Comparison of ENCODE assay signal across 8 cellular contexts in genomic region chr1:222713091-222714012, GRCh38. TPM values are rescaled to one million over a fixed set of nuclear protein-coding genes. Genes with fewer than 3 reads are reported as not detected.
DNase-seq lines count a peak whose midpoint lies in the region; ATAC-seq, FAIRE-seq and TF ChIP-seq lines count a peak whose summit lies in the region.

No MANE protein-coding gene starts in this region.

- peaks cover 4 to 5% of the 10 kb centered on the region in 2 experiments for H3K36me3 ChIP-seq in keratinocyte (ENCODE audit: control insufficient read depth in 2 of 2, extremely low read depth in 1 of 2, insufficient read depth in 2 of 2, low read length in 2 of 2)

- no peak for TF ChIP-seq CTCF in keratinocyte (optimal IDR thresholded peaks at IDR 0.05 in 1 of 3, IDR thresholded peaks at IDR 0.05 in 1 of 3, conservative IDR thresholded peaks at IDR 0.05 in 1 of 3; ENCODE audit: extremely low read depth in 1 of 3, insufficient read depth in 2 of 3, low read length in 3 of 3)

- peak; percentile 97 for DNase-seq in Ammon's horn (ENCODE audit: low spot score)
- peak; percentile 88 to 97 for DNase-seq in NCI-H446 (lab: John Stamatoyannopoulos, UW)
- peak; percentile 97 for DNase-seq in cerebellar cortex (ENCODE audit: low spot score)
- DNase-seq in keratinocyte (ENCODE audit: low read depth, low spot score), result no peak
- peak; percentile 77 for DNase-seq in stimulated activated CD4-positive, alpha-beta T cell treated with anti-CD3 and anti-CD28 coated beads, Interleukin-15, amount 100 ng/mL, for 1 hour (ENCODE audit: low read depth in 1 of 2, low spot score in 1 of 2)

- peak overlapping the region; percentile 80 for H3K9ac ChIP-seq in keratinocyte (ENCODE audit: control insufficient read depth, extremely low read depth, insufficient read depth, low read length)

- H3K4me3 ChIP-seq in keratinocyte (ENCODE audit: control insufficient read depth in 2 of 3, extremely low read depth in 1 of 3, insufficient read depth in 2 of 3, low read depth in 1 of 3, low read length in 3 of 3), result peak overlapping the region; percentile 70 to 89 (median 75)

- no peaks in the 10 kb centered on the region for H3K27me3 ChIP-seq in keratinocyte (ENCODE audit: control insufficient read depth, extremely low read depth, insufficient read depth, low read length)

- H3K4me2 ChIP-seq in keratinocyte (ENCODE audit: control insufficient read depth, extremely low read depth, insufficient read depth, low read depth, low read length), result peak overlapping the region; percentile 93

- peaks cover 48% of the 10 kb centered on the region for H3K79me2 ChIP-seq in keratinocyte (ENCODE audit: control insufficient read depth, insufficient read depth, low read length)

- FAIRE-seq in keratinocyte (lab: Jason Lieb, UNC), result peak; percentile 20

- no peaks in the 10 kb centered on the region for H3K9me3 ChIP-seq in keratinocyte (ENCODE audit: control insufficient read depth, low read depth, low read length)

- H2AFZ ChIP-seq in keratinocyte (ENCODE audit: control insufficient read depth, low read length), result peak overlapping the region; percentile 97

- dilution Hi-C loops in keratinocyte (cut with MboI; ENCODE audit: extremely low pct_ligation_motif_present, low sequenced_read_pairs), result no loop called here

- H3K27ac ChIP-seq in keratinocyte (ENCODE audit: control insufficient read depth, insufficient read depth, low read length), result peak overlapping the region; percentile 84

- no peaks in the 10 kb centered on the region for H3K9me1 ChIP-seq in keratinocyte (ENCODE audit: control insufficient read depth, extremely low read depth, insufficient read depth, low read length)

- peaks cover 11% of the 10 kb centered on the region for H3K4me1 ChIP-seq in keratinocyte (ENCODE audit: control insufficient read depth, extremely low read depth, insufficient read depth, low read length)

- H4K20me1 ChIP-seq in keratinocyte (ENCODE audit: control insufficient read depth, extremely low read depth, insufficient read depth, low read length), result no peaks in the 10 kb centered on the region

- ATAC-seq in GM19043 (IDR thresholded peaks at IDR 0.05; ENCODE audit: low read depth, unreplicated experiment) (peak; percentile 61), HG03354 (IDR thresholded peaks at IDR 0.05; ENCODE audit: poor library complexity, severe bottlenecking, unreplicated experiment) (peak; percentile 69)
- peak; percentile 70 to 71 for ATAC-seq in activated CD4-positive, CD25-positive, alpha-beta regulatory T cell treated with anti-CD3 and anti-CD28 coated beads, Interleukin-2, amount 50 U/mL, for 24 hours

RNA-seq across cellular contexts. Expression of gene BROX, which starts 1.0 kb away (rescaled TPM):
- 5.0 to 9.6 TPM (median 6.4 TPM) in 3 replicates for polyA plus RNA-seq in keratinocyte
- polyA plus RNA-seq in keratinocyte (2011; ENCODE audit: low read depth), result 21.6 TPM
- polyA plus RNA-seq in keratinocyte (2011; cell fraction: cytosol; rRNA removed), result 5.9 and 10.1 TPM in 2 replicates
- 7.7 and 9.9 TPM in 2 replicates for polyA plus RNA-seq in keratinocyte (2011; cell fraction: nucleus; rRNA removed)
- 26.0 and 26.5 TPM in 2 replicates for polyA plus RNA-seq in keratinocyte (2012; ENCODE audit: low replicate concordance)
- 5.0 to 15.0 TPM (median 5.4 TPM) in 3 replicates for polyA minus RNA-seq in keratinocyte
- polyA minus RNA-seq in keratinocyte (2011; cell fraction: cytosol; rRNA and poly(A)+ RNA removed), result 7.5 TPM
- polyA minus RNA-seq in keratinocyte (2011; cell fraction: nucleus; rRNA and poly(A)+ RNA removed), result 3.8 and 9.9 TPM in 2 replicates

RNA-seq across cellular contexts. Expression of gene AIDA, which starts 1.1 kb away (rescaled TPM):
- 53.4 to 86.8 TPM (median 55.4 TPM) in 3 replicates for polyA plus RNA-seq in keratinocyte
- polyA plus RNA-seq in keratinocyte (2011; ENCODE audit: low read depth), result 36.1 TPM
- polyA plus RNA-seq in keratinocyte (2011; cell fraction: cytosol; rRNA removed), result 58.4 and 112 TPM in 2 replicates
- 18.9 and 23.2 TPM in 2 replicates for polyA plus RNA-seq in keratinocyte (2011; cell fraction: nucleus; rRNA removed)
- polyA plus RNA-seq in keratinocyte (2012; ENCODE audit: low replicate concordance), result 27.7 and 56.6 TPM in 2 replicates
- 32.0 to 86.8 TPM (median 49.4 TPM) in 3 replicates for polyA minus RNA-seq in keratinocyte
- polyA minus RNA-seq in keratinocyte (2011; cell fraction: cytosol; rRNA and poly(A)+ RNA removed), result 52.0 TPM
- polyA minus RNA-seq in keratinocyte (2011; cell fraction: nucleus; rRNA and poly(A)+ RNA removed), result 12.5 and 20.9 TPM in 2 replicates

RNA-seq across cellular contexts. Expression of gene FAM177B, which starts 23.6 kb away (rescaled TPM):
- not detected in 3 replicates for polyA plus RNA-seq in keratinocyte
- not detected for polyA plus RNA-seq in keratinocyte (2011; ENCODE audit: low read depth)
- polyA plus RNA-seq in keratinocyte (2011; cell fraction: cytosol; rRNA removed), result not detected in 2 replicates
- not detected in 2 replicates for polyA plus RNA-seq in keratinocyte (2011; cell fraction: nucleus; rRNA removed)
- polyA plus RNA-seq in keratinocyte (2012; ENCODE audit: low replicate concordance), result 0.16 TPM in 1 of 2 replicates, not detected in the other
- polyA minus RNA-seq in keratinocyte, result 0.59 TPM in 1 of 3 replicates, not detected in the others
- not detected for polyA minus RNA-seq in keratinocyte (2011; cell fraction: cytosol; rRNA and poly(A)+ RNA removed)
- polyA minus RNA-seq in keratinocyte (2011; cell fraction: nucleus; rRNA and poly(A)+ RNA removed), result not detected in 2 replicates
